Comparison of ENCODE assay signal across 22 cellular contexts in genomic region chr6:144574796-144575195, GRCh38.
"Had no signal": no experiment of that assay in that cellular context is flagged by ENCODE, and none has a peak within 500 bp of the region (broad histone marks: within the 10 kb centered on the region; RNA-seq: fewer than 3 reads in every experiment).

No MANE protein-coding gene starts in this region.

- H3K27me3 Mint-ChIP-seq: activated CD4-positive, alpha-beta memory T cell treated with anti-CD3 and anti-CD28 coated beads for 36 hours had no signal

- H3K9me3 Mint-ChIP-seq: activated T-helper 1 cell treated with anti-CD3 and anti-CD28 coated beads, Interleukin-12 subunit alpha, Interleukin-12 subunit beta, Interleukin-2, Interleukin-4 antibody, amounts not matched to agents 30 ng/mL and 10 ng/mL and 1 ng/mL, durations not matched to agents 14 hours and 24 hours and 36 hours; nephron; T-helper 2 cell treated with Interferon-gamma antibody and Interleukin-4, amounts not matched to agents 5 μg/mL and 100 μg/mL, for 36 hours had no signal

- DNase-seq: activated CD4-positive, alpha-beta memory T cell treated with anti-CD3 and anti-CD28 coated beads for 36 hours; activated naive CD4-positive, alpha-beta T cell treated with Interleukin-2 at 50 U/mL for 16 hours; aorta; dorsolateral prefrontal cortex; hypothalamus; kidney glomerular epithelial cell; left ventricle myocardium superior; mesenchymal stem cell; nucleus accumbens; posterior cingulate gyrus; stimulated activated CD4-positive, alpha-beta T cell treated with anti-CD3 and anti-CD28 coated beads, Interleukin-15, amount 100 ng/mL, for 24 hours; stimulated activated CD4-positive, alpha-beta T cell treated with anti-CD3 and anti-CD28 coated beads, Interleukin-4, amount 100 ng/mL, for 1 hour; stimulated activated naive CD4-positive, alpha-beta T cell; tibial artery; uterus had no signal

- H3K27ac Mint-ChIP-seq: activated CD4-positive, alpha-beta memory T cell treated with anti-CD3 and anti-CD28 coated beads for 36 hours; activated T-helper 1 cell treated with anti-CD3 and anti-CD28 coated beads, Interleukin-12 subunit alpha, Interleukin-12 subunit beta, Interleukin-2, Interleukin-4 antibody, amounts not matched to agents 30 ng/mL and 10 ng/mL and 1 ng/mL, durations not matched to agents 14 hours and 24 hours and 36 hours; nephron; T-helper 2 cell treated with Interferon-gamma antibody and Interleukin-4, amounts not matched to agents 5 μg/mL and 100 μg/mL, for 36 hours had no signal

- H3K27me3 ChIP-seq: dorsolateral prefrontal cortex, esophagus muscularis mucosa, right atrium auricular region, tibial artery, uterus had no signal

- H3K4me1 ChIP-seq: right atrium auricular region, tibial artery, uterus had no signal

- ATAC-seq: left ventricle myocardium superior had no signal

- H3K27ac ChIP-seq: dorsolateral prefrontal cortex, esophagus muscularis mucosa, right atrium auricular region, skin epidermis, tibial artery, uterus had no signal

- H3K4me3 Mint-ChIP-seq: activated CD4-positive, alpha-beta memory T cell treated with anti-CD3 and anti-CD28 coated beads for 36 hours; activated T-helper 1 cell treated with anti-CD3 and anti-CD28 coated beads, Interleukin-12 subunit alpha, Interleukin-12 subunit beta, Interleukin-2, Interleukin-4 antibody, amounts not matched to agents 30 ng/mL and 10 ng/mL and 1 ng/mL, durations not matched to agents 14 hours and 24 hours and 36 hours; nephron; T-helper 2 cell treated with Interferon-gamma antibody and Interleukin-4, amounts not matched to agents 5 μg/mL and 100 μg/mL, for 36 hours had no signal

- FAIRE-seq: endometrium had no signal
